In genomic region chr12:106245767-106246166, GRCh38 we compare ENCODE assay signal across 8 cellular contexts. TPM values are rescaled to one million over a fixed set of nuclear protein-coding genes. Genes with fewer than 3 reads are reported as not detected.
DNase-seq lines count a peak whose midpoint lies in the region; ATAC-seq, FAIRE-seq and TF ChIP-seq lines count a peak whose summit lies in the region.

No MANE protein-coding gene starts in this region.

- POLR2A ChIA-PET in Caco-2 (lab: Charles Lee): no interaction called here

- H3K27ac Mint-ChIP-seq in Caco-2 (ENCODE audit: unreplicated experiment): no peak overlapping the region

- no peaks in the 10 kb centered on the region for H3K27me3 Mint-ChIP-seq in Caco-2 (ENCODE audit: insufficient read depth, unreplicated experiment)

- FAIRE-seq in pancreas (lab: Jason Lieb, UNC): no peak

- TF ChIP-seq CTCF in Caco-2 (IDR thresholded peaks at IDR 0.05; ENCODE audit: insufficient read depth in 1 of 2, low read depth in 1 of 2, low read length in 1 of 2, severe bottlenecking in 1 of 2, unreplicated experiment in 1 of 2): no peak
- TF ChIP-seq CTCF in esophagus squamous epithelium (IDR thresholded peaks at IDR 0.05): no peak
- no peak for TF ChIP-seq CTCF in pancreas (IDR thresholded peaks at IDR 0.05)

- H3K27ac ChIP-seq in esophagus squamous epithelium (peak overlapping the region; percentile 94 to 99 (median 98)), pancreas (peak overlapping the region; percentile 4 to 99 (median 98))

- H3K4me3 ChIP-seq in Caco-2 (ENCODE audit: low read depth, low read length) (peak overlapping the region; percentile 8; the same call in 1 of the 2 replicates), esophagus squamous epithelium (peak overlapping the region; percentile 68 to 93 (median 80)), pancreas (peak overlapping the region in 3 of 4 donors; percentile 87 to 94 (median 87))

- DNase-seq in Caco-2 (no peak), NCI-H460 (ENCODE audit: extremely low read depth, low read depth) (peak; percentile 40), esophagus squamous epithelium (lab: John Stamatoyannopoulos, UW) (no peak), pancreas (peak in 5 of 6 donors; percentile 50 to 66 (median 63)), NCI-H345 (lab: John Stamatoyannopoulos, UW) (no peak), NCI-H524 (lab: John Stamatoyannopoulos, UW) (no peak)
- DNase-seq in activated CD4-positive, CD25-positive, alpha-beta regulatory T cell treated with anti-CD3 and anti-CD28 coated beads, Interleukin-2, amount 50 U/mL, for 72 hours: no peak

- H3K36me3 Mint-ChIP-seq in Caco-2 (ENCODE audit: insufficient read depth, unreplicated experiment): peaks cover under 1% of the 10 kb centered on the region

- 30 to 56% methylated on average over 5 to 12 of the region's 12 CpGs for WGBS in esophagus squamous epithelium, 2 donors
- 23 to 34% methylated on average over 12 of the region's 12 CpGs for WGBS in pancreas, 2 donors

- intact Hi-C loops in Caco-2 (cut with micrococcal nuclease; ENCODE audit: unreplicated experiment) (no loop called here), esophagus squamous epithelium (cut with DNase I) (no loop called here), pancreas (cut with DNase I) (no loop called here)

- BruUV-seq in Caco-2 (replicated peaks; lab: Mats Ljungman, UMichigan): no TSS peak

- ATAC-seq in pancreas: peak; percentile 30 to 48 (median 44)
- no peak for ATAC-seq in HG03196 (IDR thresholded peaks at IDR 0.05; ENCODE audit: unreplicated experiment)

- CTCF ChIA-PET in Caco-2 (lab: Charles Lee): interaction anchor here (0.6 to 1.4 kb wide), 2 partner anchors 37 to 181 kb away, joined by 3 to 4 read pairs; no protein-coding TSS in a partner anchor

- H3K4me1 Mint-ChIP-seq in Caco-2 (ENCODE audit: low read depth, unreplicated experiment): peaks cover 21% of the 10 kb centered on the region

- peak overlapping the region; percentile 69 for H3K4me3 Mint-ChIP-seq in Caco-2 (ENCODE audit: unreplicated experiment)

- H3K36me3 ChIP-seq in Caco-2 (ENCODE audit: control insufficient read depth, insufficient read depth, low read length): peaks cover 3% of the 10 kb centered on the region; the same call in 1 of the 2 replicates
- peaks cover 0 to 36% (median 0%) of the 10 kb centered on the region in 3 donors for H3K36me3 ChIP-seq in esophagus squamous epithelium
- no peaks in the 10 kb centered on the region for H3K36me3 ChIP-seq in pancreas

- no peak for TF ChIP-seq POLR2A in esophagus squamous epithelium (IDR thresholded peaks at IDR 0.05)

- H3K27me3 ChIP-seq in Caco-2 (replicated peaks; ENCODE audit: control insufficient read depth, insufficient read depth, low read length) (no peaks in the 10 kb centered on the region), esophagus squamous epithelium (no peaks in the 10 kb centered on the region), pancreas (no peaks in the 10 kb centered on the region)

- H3K4me1 ChIP-seq in Caco-2 (peaks cover 12% of the 10 kb centered on the region; the same call in 1 of the 2 replicates), esophagus squamous epithelium (peaks cover 24 to 77% (median 33%) of the 10 kb centered on the region in 3 donors), pancreas (peaks cover 0 to 24% (median 12%) of the 10 kb centered on the region in 3 donors)

- H3K9me3 Mint-ChIP-seq in Caco-2 (ENCODE audit: unreplicated experiment): no peaks in the 10 kb centered on the region

- H3K9me3 ChIP-seq in Caco-2: no peaks in the 10 kb centered on the region
- H3K9me3 ChIP-seq in esophagus squamous epithelium: no peaks in the 10 kb centered on the region
- H3K9me3 ChIP-seq in pancreas: no peaks in the 10 kb centered on the region

RNA-seq across cellular contexts. Expression of gene CKAP4, which starts 2.1 kb away (rescaled TPM):
- total RNA-seq in Caco-2 (2022) (60.8 and 63.1 TPM in 2 replicates), esophagus squamous epithelium (100 to 1,000 TPM in 2 of 4 donors, 10 to 100 TPM in 2; 58.9 to 127 (median 103) TPM), pancreas (10 to 100 TPM; 19.8 to 45.3 (median 28.4) TPM)
- total RNA-seq in NCI-H460 (2014; rRNA removed; shearing (Covaris generic)): 94.6 and 99.3 TPM in 2 replicates
- polyA plus RNA-seq in NCI-H460 (2014; cell fraction: nucleus; rRNA removed): 168 and 202 TPM in 2 replicates
- 10 to 100 TPM in 1 of 2 donors, 1 to 10 TPM in 1; 5.6 to 14.3 TPM for polyA plus RNA-seq in pancreas

RNA-seq across cellular contexts. Expression of gene TCP11L2, which starts 56.8 kb away (rescaled TPM):
- total RNA-seq in Caco-2 (2022) (7.7 and 11.8 TPM in 2 replicates), esophagus squamous epithelium (10 to 100 TPM; 17.3 to 52.8 (median 27.7) TPM), pancreas (10 to 100 TPM in 4 of 6 donors, 1 to 10 TPM in 2; 7.3 to 24.4 (median 12.9) TPM)
- total RNA-seq in NCI-H460 (2014; rRNA removed; shearing (Covaris generic)): 15.8 and 16.4 TPM in 2 replicates
- polyA plus RNA-seq in NCI-H460 (2014; cell fraction: nucleus; rRNA removed): 1.8 and 6.3 TPM in 2 replicates
- 1 to 10 TPM; 3.5 to 4.6 TPM for polyA plus RNA-seq in pancreas

Comparison
In these comparisons a context has a peak if more than half of its experiments do, and no peak if none do; other contexts are left out.
1. DNase-seq: peak in NCI-H460 (single experiment) and pancreas (5 of 6); none in Caco-2 (0 of 2), esophagus squamous epithelium (single experiment), activated CD4-positive, CD25-positive, alpha-beta regulatory T cell treated with anti-CD3 and anti-CD28 coated beads, Interleukin-2, amount 50 U/mL, for 72 hours (single experiment), NCI-H345 (single experiment) and NCI-H524 (0 of 2).
2. H3K4me3 ChIP-seq: peak in every context shown above with its lines; median percentile 87 in pancreas; 80 in esophagus squamous epithelium; 8 in Caco-2.